9 cellular contexts compared by ENCODE assay signal in the genomic region with DNA sequence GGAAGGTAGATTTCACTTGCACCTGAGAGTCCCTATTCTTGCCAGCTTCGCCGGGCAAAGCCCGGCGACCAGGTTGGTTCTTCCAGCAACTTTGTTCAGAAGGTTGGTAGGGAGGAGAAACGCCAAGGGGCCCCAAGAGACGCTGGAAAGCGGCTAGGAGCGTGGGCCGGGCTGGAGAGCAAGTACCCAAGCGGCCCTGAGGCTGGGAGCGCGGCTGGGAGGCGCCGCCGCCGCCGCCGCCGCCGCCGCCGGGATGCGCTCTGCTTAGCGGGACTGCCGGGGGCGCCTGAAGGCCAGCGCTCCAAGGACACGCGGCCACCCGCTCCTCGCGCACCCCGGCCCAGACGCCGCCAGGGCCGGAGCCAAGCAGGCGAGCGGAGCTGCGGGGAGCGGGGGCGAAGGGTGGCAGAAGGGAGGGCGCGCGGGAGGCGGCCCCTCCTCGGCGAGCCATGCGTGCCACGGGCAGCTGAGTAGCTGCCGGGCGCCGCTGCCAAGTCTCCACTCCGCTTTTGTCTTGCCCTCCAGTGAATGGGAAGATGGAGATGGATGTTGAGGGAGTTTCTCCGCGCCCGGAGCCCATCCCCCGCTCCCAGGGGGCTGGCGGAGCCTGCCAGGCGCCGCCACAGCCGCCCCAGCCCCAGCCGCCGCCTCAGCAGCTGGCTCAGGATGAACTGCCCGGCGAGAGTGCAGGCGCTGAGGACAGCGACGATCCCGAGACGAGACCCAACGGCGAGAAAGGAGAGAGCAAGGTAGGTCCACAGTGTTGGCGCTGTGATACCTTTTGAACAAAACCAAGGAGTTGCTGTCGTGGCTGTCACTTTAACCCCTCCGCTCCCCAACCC.
DNase-seq lines count a peak whose midpoint lies in the region; ATAC-seq, FAIRE-seq and TF ChIP-seq lines count a peak whose summit lies in the region.
"Had no signal": no experiment of that assay in that cellular context is flagged by ENCODE, and none has a peak within 500 bp of the region (broad histone marks: within the 10 kb centered on the region; RNA-seq: fewer than 3 reads in every experiment).

No MANE protein-coding gene starts in this region.

- in situ Hi-C loops in astrocyte of the cerebellum (cut with HindIII; ENCODE audit: low sequenced_read_pairs), result no loop called here

- peak overlapping the region; percentile 47 for H3K4me3 ChIP-seq in astrocyte of the cerebellum (ENCODE audit: low read depth, low read length)
- peak overlapping the region in 2 of 3 experiments; percentile 13 to 54 for H3K4me3 ChIP-seq in keratinocyte (ENCODE audit: control insufficient read depth in 2 of 3, extremely low read depth in 1 of 3, insufficient read depth in 2 of 3, low read depth in 1 of 3, low read length in 3 of 3)
- H3K4me3 ChIP-seq in testis, result peak overlapping the region; percentile 50 to 62
- H3K4me3 ChIP-seq: BLaER1 treated with 17β-estradiol and CSF1 and Interleukin-3, amounts not matched to agents 10 nM and 100 nM had no signal

- TF ChIP-seq POLR2A in testis (IDR thresholded peaks at IDR 0.05), result no peak

- H4K20me1 ChIP-seq in keratinocyte (ENCODE audit: control insufficient read depth, extremely low read depth, insufficient read depth, low read length), result no peaks in the 10 kb centered on the region
- H4K20me1 ChIP-seq: BLaER1 treated with 17β-estradiol and CSF1 and Interleukin-3, amounts not matched to agents 10 nM and 100 nM had no signal

- H3K27ac ChIP-seq in keratinocyte (ENCODE audit: control insufficient read depth, insufficient read depth, low read length) (no peak overlapping the region), testis (no peak overlapping the region)
- H3K27ac ChIP-seq: BLaER1 treated with 17β-estradiol and CSF1 and Interleukin-3, amounts not matched to agents 10 nM and 100 nM had no signal

- no peak overlapping the region for H2AFZ ChIP-seq in keratinocyte (ENCODE audit: control insufficient read depth, low read length)

- peak; percentile 25 for DNase-seq in NCI-H2196 (lab: John Stamatoyannopoulos, UW; ENCODE audit: unreplicated experiment)
- DNase-seq in NCI-H2196 treated with DMSO at 0.1 percent for 48 hours (lab: John Stamatoyannopoulos, UW; ENCODE audit: unreplicated experiment), result no peak
- DNase-seq in astrocyte of the cerebellum (ENCODE audit: low read depth), result no peak
- no peak for DNase-seq in keratinocyte (ENCODE audit: low read depth, low spot score)
- peak; percentile 16 for DNase-seq in testis
- DNase-seq in stimulated activated CD4-positive, alpha-beta T cell treated with anti-CD3 and anti-CD28 coated beads, Interleukin-2, amount 100 ng/mL, for 48 hours, result no peak

- no peaks in the 10 kb centered on the region for H3K9me3 ChIP-seq in keratinocyte (ENCODE audit: control insufficient read depth, low read depth, low read length)
- no peaks in the 10 kb centered on the region for H3K9me3 ChIP-seq in testis

- dilution Hi-C loops in keratinocyte (cut with MboI; ENCODE audit: extremely low pct_ligation_motif_present, low sequenced_read_pairs), result no loop called here

- no peak for TF ChIP-seq CTCF in astrocyte of the cerebellum (IDR thresholded peaks at IDR 0.05; ENCODE audit: low read depth, low read length, missing control alignments)
- TF ChIP-seq CTCF in keratinocyte (optimal IDR thresholded peaks at IDR 0.05 in 1 of 3, IDR thresholded peaks at IDR 0.05 in 1 of 3, conservative IDR thresholded peaks at IDR 0.05 in 1 of 3; ENCODE audit: extremely low read depth in 1 of 3, insufficient read depth in 2 of 3, low read length in 3 of 3), result no peak
- TF ChIP-seq CTCF in testis (IDR thresholded peaks at IDR 0.05), result no peak

- H3K27me3 ChIP-seq in keratinocyte (ENCODE audit: control insufficient read depth, extremely low read depth, insufficient read depth, low read length) (peaks cover 52% of the 10 kb centered on the region), testis (no peaks in the 10 kb centered on the region)
- H3K27me3 ChIP-seq: BLaER1 treated with 17β-estradiol and CSF1 and Interleukin-3, amounts not matched to agents 10 nM and 100 nM had no signal

- H3K79me2 ChIP-seq in keratinocyte (ENCODE audit: control insufficient read depth, insufficient read depth, low read length), result no peaks in the 10 kb centered on the region

- FAIRE-seq in keratinocyte (lab: Jason Lieb, UNC), result no peak

- peak overlapping the region; percentile 64 for H3K4me2 ChIP-seq in keratinocyte (ENCODE audit: control insufficient read depth, extremely low read depth, insufficient read depth, low read depth, low read length)
- H3K4me2 ChIP-seq: BLaER1 treated with 17β-estradiol and CSF1 and Interleukin-3, amounts not matched to agents 10 nM and 100 nM had no signal

- WGBS in testis, 2 donors, result 1 to 2% methylated on average over 40 to 64 of the region's 75 CpGs

- H3K9me1 ChIP-seq in keratinocyte (ENCODE audit: control insufficient read depth, extremely low read depth, insufficient read depth, low read length), result no peaks in the 10 kb centered on the region

- H3K4me1 ChIP-seq in keratinocyte (ENCODE audit: control insufficient read depth, extremely low read depth, insufficient read depth, low read length) (no peaks in the 10 kb centered on the region), testis (peaks cover 8% of the 10 kb centered on the region)
- H3K4me1 ChIP-seq: BLaER1 treated with 17β-estradiol and CSF1 and Interleukin-3, amounts not matched to agents 10 nM and 100 nM had no signal

- no peaks in the 10 kb centered on the region for H3K36me3 ChIP-seq in keratinocyte (ENCODE audit: control insufficient read depth in 2 of 2, extremely low read depth in 1 of 2, insufficient read depth in 2 of 2, low read length in 2 of 2)
- H3K36me3 ChIP-seq in testis (ENCODE audit: low read depth, missing control alignments), result no peaks in the 10 kb centered on the region
- H3K36me3 ChIP-seq: BLaER1 treated with 17β-estradiol and CSF1 and Interleukin-3, amounts not matched to agents 10 nM and 100 nM had no signal

- no peak overlapping the region for H3K9ac ChIP-seq in keratinocyte (ENCODE audit: control insufficient read depth, extremely low read depth, insufficient read depth, low read length)
- H3K9ac ChIP-seq: BLaER1 treated with 17β-estradiol and CSF1 and Interleukin-3, amounts not matched to agents 10 nM and 100 nM had no signal

- ATAC-seq in GM19328 (IDR thresholded peaks at IDR 0.05; ENCODE audit: unreplicated experiment), result no peak
- no peak for ATAC-seq in GM19395 (IDR thresholded peaks at IDR 0.05; ENCODE audit: unreplicated experiment)

- intact Hi-C loops in testis (cut with DNase I; ENCODE audit: low total_unique reads), result no loop called here

Comparison
In these comparisons a context has a peak if more than half of its experiments do, and no peak if none do; other contexts are left out.
1. DNase-seq: peak in NCI-H2196 (single experiment) and testis (single experiment); none in NCI-H2196 treated with DMSO at 0.1 percent for 48 hours (single experiment), astrocyte of the cerebellum (single experiment), keratinocyte (single experiment) and stimulated activated CD4-positive, alpha-beta T cell treated with anti-CD3 and anti-CD28 coated beads, Interleukin-2, amount 100 ng/mL, for 48 hours (0 of 2).
2. Peak in every context shown above with its lines, with median percentiles within 50 percentile points of each other: H3K4me3 ChIP-seq.